Comparison of ENCODE assay signal across 8 cellular contexts in the genomic region with DNA sequence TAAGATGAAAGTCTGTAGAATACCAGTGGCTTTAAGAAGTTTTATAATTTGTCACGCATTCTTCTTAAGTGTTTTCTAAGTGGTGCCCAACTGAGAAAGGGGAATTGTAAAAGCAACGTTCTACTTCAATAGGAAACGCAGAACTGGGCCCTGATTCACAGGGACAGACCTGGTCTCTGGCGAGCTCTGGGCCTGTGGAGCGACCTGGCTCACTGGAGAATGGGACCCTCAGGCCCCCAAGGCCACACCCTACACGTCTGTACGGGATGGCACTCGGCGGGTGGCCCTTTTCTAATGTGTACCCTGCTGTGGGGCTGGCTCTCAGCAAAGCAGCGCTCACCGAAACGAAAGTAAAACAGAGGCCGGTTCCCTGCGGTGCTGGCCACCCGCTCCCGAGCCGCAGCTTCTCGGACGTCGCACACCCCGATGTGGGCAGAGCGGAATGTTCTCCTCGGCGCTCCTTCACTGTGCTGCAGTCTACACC.
DNase-seq lines count a peak whose midpoint lies in the region; ATAC-seq, FAIRE-seq and TF ChIP-seq lines count a peak whose summit lies in the region.

No MANE protein-coding gene starts in this region.

- no peak for DNase-seq in activated T-helper 1 cell treated with anti-CD3 and anti-CD28 coated beads, Interleukin-12 subunit alpha, Interleukin-12 subunit beta, Interleukin-2, Interleukin-4 antibody, amounts not matched to agents 30 ng/mL and 10 ng/mL and 1 ng/mL, durations not matched to agents 14 hours and 24 hours and 36 hours (ENCODE audit: low spot score)
- DNase-seq in Right ventricle myocardium inferior (ENCODE audit: missing footprints) = no peak
- DNase-seq in sigmoid colon = no peak
- DNase-seq in T-helper 9 cell = no peak
- DNase-seq in SIG-M5 treated with dmso at 0.1 percent for 504 hours (lab: John Stamatoyannopoulos, UW; ENCODE audit: unreplicated experiment) = no peak
- no peak for DNase-seq in D721Med (ENCODE audit: insufficient read length, low spot score)

- no peak for TF ChIP-seq CTCF in sigmoid colon (IDR thresholded peaks at IDR 0.05)
- no peak for TF ChIP-seq CTCF in D721Med (IDR thresholded peaks at IDR 0.05; ENCODE audit: insufficient read depth, missing control alignments)

- intact Hi-C loops in activated T-helper 1 cell treated with anti-CD3 and anti-CD28 coated beads, Interleukin-12 subunit alpha, Interleukin-12 subunit beta, Interleukin-2, Interleukin-4 antibody, amounts not matched to agents 30 ng/mL and 10 ng/mL and 1 ng/mL, durations not matched to agents 14 hours and 24 hours and 36 hours (cut with micrococcal nuclease) = no loop called here
- intact Hi-C loops in Right ventricle myocardium inferior (cut with DNase I) = no loop called here
- intact Hi-C loops in sigmoid colon (cut with DNase I) = no loop called here

- peak overlapping the region; percentile 79 to 94 (median 85) for H3K4me3 Mint-ChIP-seq in IgD-negative memory B cell
- H3K4me3 Mint-ChIP-seq in activated T-helper 1 cell treated with anti-CD3 and anti-CD28 coated beads, Interleukin-12 subunit alpha, Interleukin-12 subunit beta, Interleukin-2, Interleukin-4 antibody, amounts not matched to agents 30 ng/mL and 10 ng/mL and 1 ng/mL, durations not matched to agents 14 hours and 24 hours and 36 hours = peak overlapping the region; percentile 87

- no peak for FAIRE-seq in D721Med (lab: Jason Lieb, UNC)

- peaks cover 0 to 82% (median 65%) of the 10 kb centered on the region in 4 donors for H3K4me1 ChIP-seq in sigmoid colon

- no peak for TF ChIP-seq EP300 in sigmoid colon (IDR thresholded peaks at IDR 0.05)

- no peak for TF ChIP-seq POLR2A in sigmoid colon (IDR thresholded peaks at IDR 0.05)

- peak overlapping the region; percentile 73 to 92 (median 81) for H3K27ac Mint-ChIP-seq in IgD-negative memory B cell
- peak overlapping the region; percentile 67 for H3K27ac Mint-ChIP-seq in activated T-helper 1 cell treated with anti-CD3 and anti-CD28 coated beads, Interleukin-12 subunit alpha, Interleukin-12 subunit beta, Interleukin-2, Interleukin-4 antibody, amounts not matched to agents 30 ng/mL and 10 ng/mL and 1 ng/mL, durations not matched to agents 14 hours and 24 hours and 36 hours

- H3K27me3 ChIP-seq in sigmoid colon = no peaks in the 10 kb centered on the region

- no peaks in the 10 kb centered on the region for H3K36me3 ChIP-seq in sigmoid colon

- H3K4me1 Mint-ChIP-seq in IgD-negative memory B cell = peaks cover 0 to 6% (median 1%) of the 10 kb centered on the region in 3 donors
- peaks cover 5% of the 10 kb centered on the region for H3K4me1 Mint-ChIP-seq in activated T-helper 1 cell treated with anti-CD3 and anti-CD28 coated beads, Interleukin-12 subunit alpha, Interleukin-12 subunit beta, Interleukin-2, Interleukin-4 antibody, amounts not matched to agents 30 ng/mL and 10 ng/mL and 1 ng/mL, durations not matched to agents 14 hours and 24 hours and 36 hours (ENCODE audit: low read depth)

- H3K27me3 Mint-ChIP-seq in IgD-negative memory B cell = no peaks in the 10 kb centered on the region
- no peaks in the 10 kb centered on the region for H3K27me3 Mint-ChIP-seq in activated T-helper 1 cell treated with anti-CD3 and anti-CD28 coated beads, Interleukin-12 subunit alpha, Interleukin-12 subunit beta, Interleukin-2, Interleukin-4 antibody, amounts not matched to agents 30 ng/mL and 10 ng/mL and 1 ng/mL, durations not matched to agents 14 hours and 24 hours and 36 hours (ENCODE audit: insufficient read depth)

- H3K27ac ChIP-seq in sigmoid colon = peak overlapping the region; percentile 82 to 90 (median 86)

- H3K36me3 Mint-ChIP-seq in IgD-negative memory B cell = no peaks in the 10 kb centered on the region
- H3K36me3 Mint-ChIP-seq in activated T-helper 1 cell treated with anti-CD3 and anti-CD28 coated beads, Interleukin-12 subunit alpha, Interleukin-12 subunit beta, Interleukin-2, Interleukin-4 antibody, amounts not matched to agents 30 ng/mL and 10 ng/mL and 1 ng/mL, durations not matched to agents 14 hours and 24 hours and 36 hours (ENCODE audit: low read depth) = no peaks in the 10 kb centered on the region

- no peaks in the 10 kb centered on the region for H3K9me3 Mint-ChIP-seq in IgD-negative memory B cell
- no peaks in the 10 kb centered on the region for H3K9me3 Mint-ChIP-seq in activated T-helper 1 cell treated with anti-CD3 and anti-CD28 coated beads, Interleukin-12 subunit alpha, Interleukin-12 subunit beta, Interleukin-2, Interleukin-4 antibody, amounts not matched to agents 30 ng/mL and 10 ng/mL and 1 ng/mL, durations not matched to agents 14 hours and 24 hours and 36 hours

- peak overlapping the region; percentile 9 to 45 (median 36) for H3K4me3 ChIP-seq in sigmoid colon

- 62 to 72% methylated on average over 24 of the region's 24 CpGs for WGBS in sigmoid colon, 2 donors

- H3K9me3 ChIP-seq in sigmoid colon = no peaks in the 10 kb centered on the region

- ATAC-seq in GM19395 (IDR thresholded peaks at IDR 0.05; ENCODE audit: unreplicated experiment) (peak; percentile 76), Right ventricle myocardium inferior (peak; percentile 26)
